Comparison of ENCODE assay signal across 20 cellular contexts in genomic region chr1:2061065-2061778, GRCh38. TPM values are rescaled to one million over a fixed set of nuclear protein-coding genes. Genes with fewer than 3 reads are reported as not detected.
"Had no signal": no experiment of that assay in that cellular context is flagged by ENCODE, and none has a peak within 500 bp of the region (broad histone marks: within the 10 kb centered on the region; RNA-seq: fewer than 3 reads in every experiment).

No MANE protein-coding gene starts in this region.

- H3K36me3 ChIP-seq: ascending aorta, heart left ventricle, left ventricle myocardium inferior had no signal

- FAIRE-seq: bronchial epithelial cell, frontal cortex, islet of Langerhans had no signal

- H3K4me1 ChIP-seq: ascending aorta, heart left ventricle, left ventricle myocardium inferior, psoas muscle, right lobe of liver, suprapubic skin had no signal

- H3K4me3 ChIP-seq: ascending aorta, heart left ventricle, left ventricle myocardium inferior, psoas muscle, right lobe of liver, suprapubic skin had no signal

- DNase-seq: activated CD4-positive, CD25-positive, alpha-beta regulatory T cell treated with anti-CD3 and anti-CD28 coated beads, Interleukin-2, amount 50 U/mL, for 72 hours; activated naive CD4-positive, alpha-beta T cell treated with anti-CD3 and anti-CD28 coated beads for 36 hours; activated naive CD8-positive, alpha-beta T cell treated with anti-CD3 and anti-CD28 coated beads, Interleukin-2, amount 50 U/mL, for 24 hours; left ventricle myocardium inferior; psoas muscle; right lobe of liver; T-helper 1 cell; T1000 had no signal

- ATAC-seq: activated naive CD8-positive, alpha-beta T cell treated with anti-CD3 and anti-CD28 coated beads, Interleukin-2, amount 50 U/mL, for 24 hours; psoas muscle; right lobe of liver had no signal

- H3K27me3 ChIP-seq: ascending aorta, heart left ventricle, right lobe of liver, suprapubic skin had no signal

- H3K27ac ChIP-seq: ascending aorta, heart left ventricle, left ventricle myocardium inferior, psoas muscle, right lobe of liver, suprapubic skin had no signal

- H3K9me3 ChIP-seq: ascending aorta, right lobe of liver had no signal

RNA-seq across cellular contexts. Expression of gene GABRD, which starts 42.1 kb away (rescaled TPM):
- total RNA-seq: activated CD8-positive, alpha-beta memory T cell treated with anti-CD3 and anti-CD28 coated beads for 36 hours; activated naive CD4-positive, alpha-beta T cell treated with anti-CD3 and anti-CD28 coated beads for 36 hours; ascending aorta; bronchial epithelial cell; epithelial cell of proximal tubule; mesenteric fat pad; osteoblast had no signal

RNA-seq across cellular contexts. Expression of gene CFAP74, which starts 57.6 kb away (rescaled TPM):
- total RNA-seq: activated CD8-positive, alpha-beta memory T cell treated with anti-CD3 and anti-CD28 coated beads for 36 hours; activated naive CD4-positive, alpha-beta T cell treated with anti-CD3 and anti-CD28 coated beads for 36 hours; activated T-helper 1 cell treated with anti-CD3 and anti-CD28 coated beads, Interleukin-12 subunit alpha, Interleukin-12 subunit beta, Interleukin-2, Interleukin-4 antibody, amounts not matched to agents 30 ng/mL and 10 ng/mL and 1 ng/mL, durations not matched to agents 14 hours and 24 hours and 36 hours; ascending aorta; bronchial epithelial cell; dermis microvascular lymphatic vessel endothelial cell; epithelial cell of proximal tubule; left ventricle myocardium inferior; mesenteric fat pad; osteoblast; psoas muscle; suprapubic skin had no signal
